In genomic region chr1:89822999-89823628, GRCh38 we compare ENCODE assay signal across 8 cellular contexts. TPM values are rescaled to one million over a fixed set of nuclear protein-coding genes. Genes with fewer than 3 reads are reported as not detected.
A peak's percentile ranks its signal among the peaks of the same experiment; 100 is the strongest.
DNase-seq lines count a peak whose midpoint lies in the region; ATAC-seq and TF ChIP-seq lines count a peak whose summit lies in the region.

No MANE protein-coding gene starts in this region.

- no peak overlapping the region for H2AFZ ChIP-seq in IMR-90 (replicated peaks; ENCODE audit: low read length, poor library complexity)

- in situ Hi-C loops in IMR-90 (cut with MboI; ENCODE audit: low sequenced_read_pairs): no loop called here

- H3K27ac Mint-ChIP-seq in activated naive CD8-positive, alpha-beta T cell treated with anti-CD3 and anti-CD28 coated beads, Interleukin-2, amount 50 U/mL, for 24 hours: no peak overlapping the region

- H3K4me3 Mint-ChIP-seq in activated naive CD8-positive, alpha-beta T cell treated with anti-CD3 and anti-CD28 coated beads, Interleukin-2, amount 50 U/mL, for 24 hours: peak overlapping the region; percentile 83

- H3K27me3 ChIP-seq in IMR-90 (ENCODE audit: control insufficient read depth, insufficient read depth, low read length) (no peaks in the 10 kb centered on the region), lower lobe of right lung (ENCODE audit: low read depth) (no peaks in the 10 kb centered on the region)

- WGBS in IMR-90 (ENCODE audit: extremely low coverage in 2 of 2, insufficient read length in 1 of 2), 2 experiments: no CpG with 5 or more reads among the region's 4 CpGs

- H3K4me2 ChIP-seq in IMR-90 (ENCODE audit: low read depth, low read length): no peak overlapping the region; the same call in 1 of the 2 replicates

- H3K4me1 Mint-ChIP-seq in activated naive CD8-positive, alpha-beta T cell treated with anti-CD3 and anti-CD28 coated beads, Interleukin-2, amount 50 U/mL, for 24 hours: peaks cover 40% of the 10 kb centered on the region

- no peak overlapping the region for H3K56ac ChIP-seq in IMR-90 (ENCODE audit: extremely low read depth, insufficient read depth, low read length)

- H3K27me3 Mint-ChIP-seq in activated naive CD8-positive, alpha-beta T cell treated with anti-CD3 and anti-CD28 coated beads, Interleukin-2, amount 50 U/mL, for 24 hours: no peaks in the 10 kb centered on the region

- H3K4me1 ChIP-seq in IMR-90 (ENCODE audit: control insufficient read depth, insufficient read depth, low read length) (peaks cover 9% of the 10 kb centered on the region; the same call in 1 of the 2 replicates), lower lobe of right lung (peaks cover 27% of the 10 kb centered on the region)

- H3K36me3 ChIP-seq in IMR-90 (ENCODE audit: control insufficient read depth, insufficient read depth, low read length): no peaks in the 10 kb centered on the region
- no peaks in the 10 kb centered on the region for H3K36me3 ChIP-seq in lower lobe of right lung

- 0 out of 2 replicates have a peak overlapping the region, but pooled peaks have one; percentile 60 for H3K9ac ChIP-seq in IMR-90 (ENCODE audit: low read depth, low read length)

- no TSS peak for BruUV-seq in IMR-90 (replicated peaks; lab: Mats Ljungman, UMichigan)

- no peak overlapping the region for H3K4ac ChIP-seq in IMR-90 (ENCODE audit: low read depth, low read length)

- H2BK20ac ChIP-seq in IMR-90 (ENCODE audit: low read depth, low read length): no peak overlapping the region

- H3K27ac ChIP-seq in IMR-90 (ENCODE audit: insufficient read depth, low read length): peak overlapping the region; percentile 62; the same call in 1 of the 2 replicates
- no peak overlapping the region for H3K27ac ChIP-seq in lower lobe of right lung

- dilution Hi-C loops in IMR-90 (cut with HindIII; ENCODE audit: low sequenced_read_pairs, unreplicated experiment): no loop called here

- H3K79me1 ChIP-seq in IMR-90 (ENCODE audit: low read depth in 1 of 2, low read length in 2 of 2): peaks cover 3 to 13% of the 10 kb centered on the region in 2 experiments; a peak in 2 of 4 replicates

- no peak overlapping the region for H2AK5ac ChIP-seq in IMR-90 (ENCODE audit: low read depth, low read length)

- H2BK120ac ChIP-seq in IMR-90 (ENCODE audit: low read depth, low read length): 0 out of 2 replicates have a peak overlapping the region, but pooled peaks have one; percentile 10

- intact Hi-C loops in IMR-90 (cut with micrococcal nuclease) (loop anchor here (5.0 kb wide), 1 partner anchor 164 kb away; no protein-coding TSS in a partner anchor), lower lobe of right lung (cut with DNase I) (no loop called here)

- H3K14ac ChIP-seq in IMR-90 (replicated peaks; ENCODE audit: low read depth, low read length): no peak overlapping the region

- no peaks in the 10 kb centered on the region for H3K9me1 ChIP-seq in IMR-90 (ENCODE audit: insufficient read depth, low read length)

- no peaks in the 10 kb centered on the region for H3K9me3 Mint-ChIP-seq in activated naive CD8-positive, alpha-beta T cell treated with anti-CD3 and anti-CD28 coated beads, Interleukin-2, amount 50 U/mL, for 24 hours

- peak overlapping the region in 1 of 2 experiments; percentile 60; a peak in 1 of 4 replicates for H4K8ac ChIP-seq in IMR-90 (ENCODE audit: low read depth in 2 of 2, low read length in 2 of 2)

- no peak overlapping the region for H3K4me3 ChIP-seq in IMR-90 (ENCODE audit: insufficient read depth, low read depth, low read length)
- H3K4me3 ChIP-seq in lower lobe of right lung: peak overlapping the region; percentile 92

- peaks cover 9% of the 10 kb centered on the region for H3K36me3 Mint-ChIP-seq in activated naive CD8-positive, alpha-beta T cell treated with anti-CD3 and anti-CD28 coated beads, Interleukin-2, amount 50 U/mL, for 24 hours (ENCODE audit: low read depth)

- no peak for TF ChIP-seq RAD21 in IMR-90 (IDR thresholded peaks at IDR 0.05; ENCODE audit: low read length)

- H2AK9ac ChIP-seq in IMR-90 (replicated peaks; ENCODE audit: low read depth, low read length, poor library complexity): no peak overlapping the region

- no peak overlapping the region for H2BK5ac ChIP-seq in IMR-90 (ENCODE audit: low read depth, low read length, poor library complexity, severe bottlenecking)

- POLR2A ChIA-PET in IMR-90 (lab: Charles Lee; ENCODE audit: unreplicated experiment): no interaction called here

- H3K23ac ChIP-seq in IMR-90 (ENCODE audit: low read depth, low read length): no peak overlapping the region

- H4K91ac ChIP-seq in IMR-90 (ENCODE audit: insufficient read depth, low read depth, low read length): no peak overlapping the region; the same call in 1 of the 2 replicates

- H3K18ac ChIP-seq in IMR-90 (ENCODE audit: low read depth, low read length): peak overlapping the region; percentile 34

- DNase-seq in DMS 273 treated with DMSO at 0.1 percent for 48 hours (lab: John Stamatoyannopoulos, UW) (peak; percentile 12), IMR-90 (peak; percentile 63), lower lobe of right lung (no peak), H4 (ENCODE audit: low spot score) (no peak), 8988T (no peak), GOT3 (lab: John Stamatoyannopoulos, UW) (no peak)
- no peak for DNase-seq in activated naive CD8-positive, alpha-beta T cell treated with anti-CD3 and anti-CD28 coated beads, Interleukin-2, amount 50 U/mL, for 24 hours

- no peak overlapping the region for H2BK15ac ChIP-seq in IMR-90 (ENCODE audit: low read depth, low read length)

- no peaks in the 10 kb centered on the region for H4K20me1 ChIP-seq in IMR-90 (ENCODE audit: insufficient read depth, low read length)

- CTCF ChIA-PET in IMR-90 (lab: Yijun Ruan, JAX): interaction anchor here (0.8 to 2.6 kb wide), 2 partner anchors 11 to 20 kb away, joined by 3 to 9 read pairs; no protein-coding TSS in a partner anchor

- H4K5ac ChIP-seq in IMR-90 (ENCODE audit: low read depth, low read length): no peak overlapping the region

- ATAC-seq in IMR-90 (ENCODE audit: low read depth): no peak
- no peak for ATAC-seq in activated naive CD8-positive, alpha-beta T cell treated with anti-CD3 and anti-CD28 coated beads, Interleukin-2, amount 50 U/mL, for 24 hours
- no peak for ATAC-seq in lower lobe of right lung
- ATAC-seq in HG02981 (IDR thresholded peaks at IDR 0.05; ENCODE audit: unreplicated experiment): no peak

- TF ChIP-seq CTCF in IMR-90 (conservative IDR thresholded peaks at IDR 0.05; ENCODE audit: low read depth, low read length) (no peak), lower lobe of right lung (IDR thresholded peaks at IDR 0.05) (no peak)

- H3K9me3 ChIP-seq in IMR-90 (ENCODE audit: control insufficient read depth, insufficient read depth, low read length): no peaks in the 10 kb centered on the region
- H3K9me3 ChIP-seq in lower lobe of right lung: no peaks in the 10 kb centered on the region

- TF ChIP-seq POLR2A in IMR-90 (IDR thresholded peaks at IDR 0.05; ENCODE audit: low read depth, low read length): no peak

TF ChIP-seq in IMR-90, 13 proteins besides CTCF, POLR2A, EP300 and RAD21:
- peak; percentile 97 for TF ChIP-seq CEBPB (IDR thresholded peaks at IDR 0.05; ENCODE audit: low read depth, low read length)
- no peak for TF ChIP-seq NFE2L2 (IDR thresholded peaks at IDR 0.05; ENCODE audit: low read depth, low read length)
TF ChIP-seq in IMR-90: peak in this region for 1.

RNA-seq across cellular contexts. Expression of gene LRRC8D, which starts 2.3 kb away (rescaled TPM):
- total RNA-seq in IMR-90 (2012; rRNA removed) (34.7 and 35.3 TPM in 2 replicates), lower lobe of right lung (22.2 TPM)
- 30.7 and 34.1 TPM in 2 replicates for polyA plus RNA-seq in IMR-90 (2012; rRNA removed)
- polyA plus RNA-seq in IMR-90 (2012; cell fraction: cytosol; rRNA removed): 29.8 and 40.6 TPM in 2 replicates
- 12.1 and 17.4 TPM in 2 replicates for polyA plus RNA-seq in IMR-90 (2012; cell fraction: nucleus; rRNA removed; ENCODE audit: low replicate concordance)
- total RNA-seq in H4 (2014; rRNA removed; shearing (Covaris generic)): 22.9 and 25.2 TPM in 2 replicates

Comparison
In these comparisons a context has a peak if more than half of its experiments do, and no peak if none do; other contexts are left out.
1. DNase-seq: peak in DMS 273 treated with DMSO at 0.1 percent for 48 hours (single experiment) and IMR-90 (single experiment); none in activated naive CD8-positive, alpha-beta T cell treated with anti-CD3 and anti-CD28 coated beads, Interleukin-2, amount 50 U/mL, for 24 hours (single experiment), lower lobe of right lung (single experiment), H4 (single experiment), 8988T (single experiment) and GOT3 (single experiment).